34 cellular contexts compared by ENCODE assay signal in the genomic region with DNA sequence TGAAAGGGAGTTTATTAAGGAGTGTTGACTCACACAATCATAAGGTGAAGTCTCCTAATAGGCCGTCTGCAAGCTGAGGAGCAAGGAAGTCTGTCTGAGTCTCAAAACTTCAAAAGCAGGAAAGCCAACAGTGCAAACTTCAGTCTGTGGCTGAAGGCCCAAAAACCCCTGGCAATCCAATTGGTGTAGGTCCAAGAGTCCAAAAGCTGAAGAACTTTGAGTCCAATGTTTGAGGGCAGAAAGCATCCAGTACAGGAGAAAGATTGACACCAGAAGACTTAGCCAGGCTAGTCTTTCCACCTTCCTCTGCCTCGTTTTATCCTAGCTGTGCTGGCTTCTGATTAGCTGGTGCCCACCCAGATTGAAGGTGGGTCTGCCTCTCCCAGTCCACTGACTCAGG.
"Had no signal": no experiment of that assay in that cellular context is flagged by ENCODE, and none has a peak within 500 bp of the region (broad histone marks: within the 10 kb centered on the region; RNA-seq: fewer than 3 reads in every experiment).

No MANE protein-coding gene starts in this region.

- H3K9me3 ChIP-seq: MG63 had no signal

- DNase-seq: Karpas-422, Kasumi-1, MG63, MM.1S, MV-4-11, NCI-H1048, NCI-H1092, NCI-H1092 treated with DMSO at 0.1 percent for 48 hours, NCI-H1105, NCI-H1105 treated with DMSO at 0.1 percent for 48 hours, NCI-H1417, NCI-H1417 treated with DMSO at 0.1 percent for 48 hours, NCI-H1436, NCI-H1436 treated with DMSO at 0.1 percent for 48 hours, NCI-H146, NCI-H1694, NCI-H1694 treated with DMSO at 0.1 percent for 48 hours, NCI-H187, NCI-H187 treated with DMSO at 0.1 percent for 48 hours, NCI-H1930, NCI-H2029, NCI-H2029 treated with DMSO at 0.1 percent for 48 hours, NCI-H2081, NCI-H2081 treated with DMSO at 0.1 percent for 48 hours, NCI-H2107, NCI-H2171, NCI-H2171 treated with DMSO at 0.1 percent for 48 hours, NCI-H2227 treated with DMSO at 0.1 percent for 48 hours, NCI-H226, NCI-H345, NCI-H446, NCI-H446 treated with DMSO at 0.1 percent for 48 hours, NCI-H510A, NCI-H510A treated with DMSO at 0.1 percent for 48 hours had no signal

- H3K4me3 ChIP-seq: MG63 had no signal

- H3K36me3 ChIP-seq: MG63 had no signal

- H3K27me3 ChIP-seq: MG63 had no signal
